ENCODE assay signal across 11 cellular contexts in genomic region chr21:42093991-42094417, GRCh38. TPM values are rescaled to one million over a fixed set of nuclear protein-coding genes. Genes with fewer than 3 reads are reported as not detected.
A peak's percentile ranks its signal among the peaks of the same experiment; 100 is the strongest.
DNase-seq lines count a peak whose midpoint lies in the region; ATAC-seq and TF ChIP-seq lines count a peak whose summit lies in the region.
"Had no signal": no experiment of that assay in that cellular context is flagged by ENCODE, and none has a peak within 500 bp of the region (broad histone marks: within the 10 kb centered on the region; RNA-seq: fewer than 3 reads in every experiment).

No MANE protein-coding gene starts in this region.

- POLR2A ChIA-PET in PC-3 (lab: Charles Lee; ENCODE audit: unreplicated experiment): no interaction called here

- no peak overlapping the region for H3K4me3 Mint-ChIP-seq in osteocyte (ENCODE audit: unreplicated experiment)
- no peak overlapping the region for H3K4me3 Mint-ChIP-seq in activated T-cell treated with anti-CD3 and anti-CD28 coated beads, Interleukin-2, amount 50 U/mL, for 24 hours

- peaks cover 3% of the 10 kb centered on the region for H3K9me3 Mint-ChIP-seq in osteocyte (ENCODE audit: unreplicated experiment)
- H3K9me3 Mint-ChIP-seq in activated T-cell treated with anti-CD3 and anti-CD28 coated beads, Interleukin-2, amount 50 U/mL, for 24 hours: no peaks in the 10 kb centered on the region

- H3K9me2 ChIP-seq in PC-3 (replicated peaks; ENCODE audit: low read length): no peaks in the 10 kb centered on the region

- H3K27me3 ChIP-seq in PC-3 (ENCODE audit: low read length): no peaks in the 10 kb centered on the region
- H3K27me3 ChIP-seq: pancreas had no signal

- peak overlapping the region; percentile 84 for H3K27ac Mint-ChIP-seq in osteocyte (ENCODE audit: unreplicated experiment)
- H3K27ac Mint-ChIP-seq in activated T-cell treated with anti-CD3 and anti-CD28 coated beads, Interleukin-2, amount 50 U/mL, for 24 hours: no peak overlapping the region

- H3K9me3 ChIP-seq in PC-3 (ENCODE audit: low read length): no peaks in the 10 kb centered on the region
- H3K9me3 ChIP-seq: pancreas had no signal

- no peaks in the 10 kb centered on the region for H3K79me2 ChIP-seq in PC-3 (ENCODE audit: low read length)

- DNase-seq in DMS 273 treated with DMSO at 0.1 percent for 48 hours (lab: John Stamatoyannopoulos, UW) (peak; percentile 68), PC-3 (peak; percentile 94), dermis microvascular lymphatic vessel endothelial cell (ENCODE audit: low read depth in 2 of 2) (peak; percentile 92 to 95), osteocyte (ENCODE audit: extremely low spot score, unreplicated experiment) (no peak), mucosa of gallbladder (ENCODE audit: low spot score) (no peak), NCI-H1105 treated with DMSO at 0.1 percent for 48 hours (lab: John Stamatoyannopoulos, UW) (no peak)
- DNase-seq in activated T-cell treated with anti-CD3 and anti-CD28 coated beads, Interleukin-2, amount 50 U/mL, for 24 hours: no peak
- DNase-seq: activated gamma-delta T cell, NCI-H146, pancreas had no signal

- H3K4me3 ChIP-seq in PC-3 (ENCODE audit: low read length): peak overlapping the region; percentile 19
- H3K4me3 ChIP-seq: pancreas had no signal

- intact Hi-C loops in PC-3 (cut with micrococcal nuclease): loop anchor here (2.0 kb wide), 1 partner anchor 37 kb away; no protein-coding TSS in a partner anchor

- H3K4me1 Mint-ChIP-seq in osteocyte (ENCODE audit: unreplicated experiment): peaks cover 34% of the 10 kb centered on the region
- H3K4me1 Mint-ChIP-seq in activated T-cell treated with anti-CD3 and anti-CD28 coated beads, Interleukin-2, amount 50 U/mL, for 24 hours (ENCODE audit: low read depth): peaks cover 11% of the 10 kb centered on the region

- H3K4me2 ChIP-seq in PC-3 (ENCODE audit: low read length): peak overlapping the region; percentile 62

- H2AFZ ChIP-seq in PC-3 (ENCODE audit: low read length): peak overlapping the region; percentile 47

- H3K36me3 Mint-ChIP-seq in osteocyte (ENCODE audit: unreplicated experiment): peaks cover 3% of the 10 kb centered on the region
- H3K36me3 Mint-ChIP-seq in activated T-cell treated with anti-CD3 and anti-CD28 coated beads, Interleukin-2, amount 50 U/mL, for 24 hours (ENCODE audit: low read depth): no peaks in the 10 kb centered on the region

- TF ChIP-seq CTCF in PC-3 (conservative IDR thresholded peaks at IDR 0.05; ENCODE audit: low read depth, low read length): no peak
- no peak for TF ChIP-seq CTCF in osteocyte (IDR thresholded peaks at IDR 0.05)

- no TSS peak for BruUV-seq in PC-3 (replicated peaks; lab: Mats Ljungman, UMichigan)

- H3K36me3 ChIP-seq in PC-3 (ENCODE audit: low read depth, low read length): no peaks in the 10 kb centered on the region
- H3K36me3 ChIP-seq: pancreas had no signal

- H4K20me1 ChIP-seq in PC-3 (ENCODE audit: low read length): no peaks in the 10 kb centered on the region

- ATAC-seq in PC-3: peak; percentile 78
- no peak for ATAC-seq in HG03025 (IDR thresholded peaks at IDR 0.05; ENCODE audit: low FRiP score, unreplicated experiment)

- peak overlapping the region; percentile 66 for H3K9ac ChIP-seq in PC-3 (ENCODE audit: low read length)

- no peaks in the 10 kb centered on the region for H3F3A ChIP-seq in PC-3 (ENCODE audit: low read length, unreplicated experiment)

- CTCF ChIA-PET in PC-3 (lab: Charles Lee): no interaction called here

- H3K4me1 ChIP-seq in PC-3 (ENCODE audit: insufficient read depth, low read length): peaks cover 36% of the 10 kb centered on the region

- no peaks in the 10 kb centered on the region for H3K27me3 Mint-ChIP-seq in osteocyte (ENCODE audit: unreplicated experiment)
- no peaks in the 10 kb centered on the region for H3K27me3 Mint-ChIP-seq in activated T-cell treated with anti-CD3 and anti-CD28 coated beads, Interleukin-2, amount 50 U/mL, for 24 hours

- H3K27ac ChIP-seq in PC-3 (ENCODE audit: low read length): peak overlapping the region; percentile 88
- H3K27ac ChIP-seq: pancreas had no signal

RNA-seq across cellular contexts. Expression of gene UMODL1, which starts 22.9 kb away (rescaled TPM):
- 0.58 TPM in 1 of 2 replicates, not detected in the other for total RNA-seq in PC-3 (2014; rRNA removed)
- total RNA-seq in dermis microvascular lymphatic vessel endothelial cell: not detected in 2 replicates
- 0.68 TPM in 1 of 2 replicates, not detected in the other for total RNA-seq in osteocyte
- total RNA-seq in mucosa of gallbladder: not detected

Comparison
In these comparisons a context has a peak if more than half of its experiments do, and no peak if none do; other contexts are left out.
1. DNase-seq: peak in DMS 273 treated with DMSO at 0.1 percent for 48 hours (single experiment), PC-3 (single experiment) and dermis microvascular lymphatic vessel endothelial cell (2 of 2); none in osteocyte (single experiment), mucosa of gallbladder (single experiment), NCI-H1105 treated with DMSO at 0.1 percent for 48 hours (single experiment) and activated T-cell treated with anti-CD3 and anti-CD28 coated beads, Interleukin-2, amount 50 U/mL, for 24 hours (single experiment).